In the genomic region with DNA sequence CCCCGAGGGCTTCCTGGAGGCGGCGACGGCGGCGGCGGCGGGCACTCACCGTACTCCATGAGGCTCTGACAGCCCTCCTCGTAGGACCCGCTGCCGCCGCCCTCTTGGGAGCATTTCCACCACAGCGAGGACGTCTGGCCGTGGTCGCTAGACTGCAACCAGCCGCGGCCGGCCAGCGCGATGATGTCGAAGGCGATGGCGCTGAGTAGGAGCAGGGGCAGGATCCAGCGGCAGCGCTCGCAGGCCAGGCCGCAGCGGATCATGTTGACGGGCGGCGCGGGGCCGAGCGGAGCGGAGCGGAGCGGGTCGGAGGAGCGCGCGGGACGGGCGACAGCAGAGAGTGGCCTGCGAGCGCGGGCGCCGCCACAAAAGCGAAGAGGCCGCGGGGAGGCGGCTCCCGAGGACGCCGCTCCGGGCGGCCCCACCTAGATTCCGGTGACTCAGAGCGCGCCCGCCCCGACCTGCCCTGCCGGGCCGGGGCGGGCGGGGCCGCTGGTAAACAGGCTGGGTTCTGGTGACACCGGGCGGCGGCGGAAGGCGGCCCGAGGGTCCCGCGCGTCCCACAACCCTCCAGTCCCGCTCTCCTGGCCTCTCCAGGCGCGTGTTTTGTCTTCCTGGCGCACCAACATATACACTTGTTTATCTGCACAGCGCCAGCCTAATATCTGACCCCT, we compare ENCODE assay signal across 1 cellular context.
TF ChIP-seq lines count a peak whose summit lies in the region.

A gene (minus strand): TSS at position 342 of the 674 bp plus-strand sequence. CDS start 79 bp downstream, at position 263.

TF ChIP-seq in HepG2, 621 proteins besides CTCF, POLR2A, EP300 and RAD21 (continued from another document and continues in another):
- TF ChIP-seq, protein P1, sequence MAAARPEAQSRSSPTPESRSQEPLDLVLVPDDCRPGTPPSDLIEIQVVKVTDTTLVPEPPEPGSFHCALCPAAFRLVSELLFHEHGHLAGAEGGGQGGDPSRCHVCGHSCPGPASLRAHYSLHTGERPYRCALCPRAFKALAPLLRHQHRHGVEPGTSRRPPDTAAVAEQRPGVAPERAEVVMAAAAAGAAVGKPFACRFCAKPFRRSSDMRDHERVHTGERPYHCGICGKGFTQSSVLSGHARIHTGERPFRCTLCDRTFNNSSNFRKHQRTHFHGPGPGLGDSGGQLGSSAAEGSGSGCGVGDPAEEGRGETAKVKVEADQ (CRISPR knock-in tag; IDR thresholded peaks at IDR 0.05; ENCODE audit: borderline replicate concordance), result peak; percentile 100
- no peak for TF ChIP-seq KLF15 (CRISPR knock-in tag; IDR thresholded peaks at IDR 0.05; ENCODE audit: borderline replicate concordance)
- no peak for TF ChIP-seq ZFP36L2 (CRISPR knock-in tag; IDR thresholded peaks at IDR 0.05)
- TF ChIP-seq, protein P2, sequence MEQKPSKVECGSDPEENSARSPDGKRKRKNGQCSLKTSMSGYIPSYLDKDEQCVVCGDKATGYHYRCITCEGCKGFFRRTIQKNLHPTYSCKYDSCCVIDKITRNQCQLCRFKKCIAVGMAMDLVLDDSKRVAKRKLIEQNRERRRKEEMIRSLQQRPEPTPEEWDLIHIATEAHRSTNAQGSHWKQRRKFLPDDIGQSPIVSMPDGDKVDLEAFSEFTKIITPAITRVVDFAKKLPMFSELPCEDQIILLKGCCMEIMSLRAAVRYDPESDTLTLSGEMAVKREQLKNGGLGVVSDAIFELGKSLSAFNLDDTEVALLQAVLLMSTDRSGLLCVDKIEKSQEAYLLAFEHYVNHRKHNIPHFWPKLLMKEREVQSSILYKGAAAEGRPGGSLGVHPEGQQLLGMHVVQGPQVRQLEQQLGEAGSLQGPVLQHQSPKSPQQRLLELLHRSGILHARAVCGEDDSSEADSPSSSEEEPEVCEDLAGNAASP (CRISPR knock-in tag; IDR thresholded peaks at IDR 0.05; ENCODE audit: borderline replicate concordance), result no peak
- TF ChIP-seq GLI4 (CRISPR knock-in tag; IDR thresholded peaks at IDR 0.05; ENCODE audit: borderline replicate concordance), result peak; percentile 87
- TF ChIP-seq TOPORS (CRISPR knock-in tag; IDR thresholded peaks at IDR 0.05), result no peak
- TF ChIP-seq, protein P3, sequence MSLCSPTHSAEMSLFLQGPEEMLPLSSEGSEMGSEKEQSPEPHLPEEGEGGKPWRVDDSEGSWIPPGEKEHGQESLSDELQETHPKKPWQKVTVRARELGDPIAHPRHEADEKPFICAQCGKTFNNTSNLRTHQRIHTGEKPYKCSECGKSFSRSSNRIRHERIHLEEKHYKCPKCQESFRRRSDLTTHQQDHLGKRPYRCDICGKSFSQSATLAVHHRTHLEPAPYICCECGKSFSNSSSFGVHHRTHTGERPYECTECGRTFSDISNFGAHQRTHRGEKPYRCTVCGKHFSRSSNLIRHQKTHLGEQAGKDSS (CRISPR knock-in tag; IDR thresholded peaks at IDR 0.05; ENCODE audit: borderline replicate concordance, low read depth), result peak; percentile 86; the same call in 1 of the 2 replicates
- TF ChIP-seq SIN3B (IDR thresholded peaks at IDR 0.05; ENCODE audit: low read length), result no peak; the same call in 1 of the 2 replicates
- no peak for TF ChIP-seq TOE1 (CRISPR knock-in tag; IDR thresholded peaks at IDR 0.05)
- TF ChIP-seq ZSCAN31 (CRISPR knock-in tag; IDR thresholded peaks at IDR 0.05; ENCODE audit: low read depth), result peak; percentile 97
- peak; percentile 75; the same call in 1 of the 2 replicates for TF ChIP-seq ZNF180 (CRISPR knock-in tag; IDR thresholded peaks at IDR 0.05; ENCODE audit: borderline replicate concordance, low read depth)
- no peak for TF ChIP-seq ZNF234 (CRISPR knock-in tag; conservative IDR thresholded peaks at IDR 0.05)
- TF ChIP-seq KDM3A (CRISPR knock-in tag; IDR thresholded peaks at IDR 0.05; ENCODE audit: low read depth), result peak; percentile 88; the same call in 1 of the 2 replicates
- no peak for TF ChIP-seq RFX3 (CRISPR knock-in tag; IDR thresholded peaks at IDR 0.05)
- no peak for TF ChIP-seq ZNF737 (CRISPR knock-in tag; IDR thresholded peaks at IDR 0.05; ENCODE audit: borderline replicate concordance)
- TF ChIP-seq CEBPB (IDR thresholded peaks at IDR 0.05; ENCODE audit: borderline replicate concordance, low read depth, low read length), result no peak
- TF ChIP-seq SP2 (CRISPR knock-in tag; IDR thresholded peaks at IDR 0.05), result no peak; the same call in 1 of the 2 replicates
- no peak; the same call in 1 of the 2 replicates for TF ChIP-seq PHF20 (CRISPR knock-in tag; IDR thresholded peaks at IDR 0.05)
- TF ChIP-seq TCF7L2 (IDR thresholded peaks at IDR 0.05; ENCODE audit: low read depth, low read length), result no peak
- peak; percentile 83; the same call in 1 of the 2 replicates for TF ChIP-seq ZNF160 (CRISPR knock-in tag; IDR thresholded peaks at IDR 0.05)
- TF ChIP-seq, protein P4, sequence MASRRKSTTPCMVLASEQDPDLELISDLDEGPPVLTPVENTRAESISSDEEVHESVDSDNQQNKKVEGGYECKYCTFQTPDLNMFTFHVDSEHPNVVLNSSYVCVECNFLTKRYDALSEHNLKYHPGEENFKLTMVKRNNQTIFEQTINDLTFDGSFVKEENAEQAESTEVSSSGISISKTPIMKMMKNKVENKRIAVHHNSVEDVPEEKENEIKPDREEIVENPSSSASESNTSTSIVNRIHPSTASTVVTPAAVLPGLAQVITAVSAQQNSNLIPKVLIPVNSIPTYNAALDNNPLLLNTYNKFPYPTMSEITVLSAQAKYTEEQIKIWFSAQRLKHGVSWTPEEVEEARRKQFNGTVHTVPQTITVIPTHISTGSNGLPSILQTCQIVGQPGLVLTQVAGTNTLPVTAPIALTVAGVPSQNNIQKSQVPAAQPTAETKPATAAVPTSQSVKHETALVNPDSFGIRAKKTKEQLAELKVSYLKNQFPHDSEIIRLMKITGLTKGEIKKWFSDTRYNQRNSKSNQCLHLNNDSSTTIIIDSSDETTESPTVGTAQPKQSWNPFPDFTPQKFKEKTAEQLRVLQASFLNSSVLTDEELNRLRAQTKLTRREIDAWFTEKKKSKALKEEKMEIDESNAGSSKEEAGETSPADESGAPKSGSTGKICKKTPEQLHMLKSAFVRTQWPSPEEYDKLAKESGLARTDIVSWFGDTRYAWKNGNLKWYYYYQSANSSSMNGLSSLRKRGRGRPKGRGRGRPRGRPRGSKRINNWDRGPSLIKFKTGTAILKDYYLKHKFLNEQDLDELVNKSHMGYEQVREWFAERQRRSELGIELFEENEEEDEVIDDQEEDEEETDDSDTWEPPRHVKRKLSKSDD (CRISPR knock-in tag; IDR thresholded peaks at IDR 0.05; ENCODE audit: low read depth), result no peak
- TF ChIP-seq ZKSCAN5 (CRISPR knock-in tag; IDR thresholded peaks at IDR 0.05), result no peak
- TF ChIP-seq, protein P5, sequence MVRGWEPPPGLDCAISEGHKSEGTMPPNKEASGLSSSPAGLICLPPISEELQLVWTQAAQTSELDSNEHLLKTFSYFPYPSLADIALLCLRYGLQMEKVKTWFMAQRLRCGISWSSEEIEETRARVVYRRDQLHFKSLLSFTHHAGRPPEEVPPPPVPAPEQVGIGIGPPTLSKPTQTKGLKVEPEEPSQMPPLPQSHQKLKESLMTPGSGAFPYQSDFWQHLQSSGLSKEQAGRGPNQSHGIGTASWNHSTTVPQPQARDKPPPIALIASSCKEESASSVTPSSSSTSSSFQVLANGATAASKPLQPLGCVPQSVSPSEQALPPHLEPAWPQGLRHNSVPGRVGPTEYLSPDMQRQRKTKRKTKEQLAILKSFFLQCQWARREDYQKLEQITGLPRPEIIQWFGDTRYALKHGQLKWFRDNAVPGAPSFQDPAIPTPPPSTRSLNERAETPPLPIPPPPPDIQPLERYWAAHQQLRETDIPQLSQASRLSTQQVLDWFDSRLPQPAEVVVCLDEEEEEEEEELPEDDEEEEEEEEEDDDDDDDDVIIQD (CRISPR knock-in tag; IDR thresholded peaks at IDR 0.05; ENCODE audit: low read depth), result no peak
- TF ChIP-seq ZNF879 (CRISPR knock-in tag; IDR thresholded peaks at IDR 0.05), result peak; percentile 63; the same call in 1 of the 2 replicates
- peak; percentile 92 for TF ChIP-seq AGO2 (optimal IDR thresholded peaks at IDR 0.05; ENCODE audit: low read depth, low read length)
- TF ChIP-seq ZNF674 (CRISPR knock-in tag; IDR thresholded peaks at IDR 0.05; ENCODE audit: low read depth), result peak; percentile 94
- TF ChIP-seq KLF13 (CRISPR knock-in tag; IDR thresholded peaks at IDR 0.05), result no peak
- TF ChIP-seq, protein P6, sequence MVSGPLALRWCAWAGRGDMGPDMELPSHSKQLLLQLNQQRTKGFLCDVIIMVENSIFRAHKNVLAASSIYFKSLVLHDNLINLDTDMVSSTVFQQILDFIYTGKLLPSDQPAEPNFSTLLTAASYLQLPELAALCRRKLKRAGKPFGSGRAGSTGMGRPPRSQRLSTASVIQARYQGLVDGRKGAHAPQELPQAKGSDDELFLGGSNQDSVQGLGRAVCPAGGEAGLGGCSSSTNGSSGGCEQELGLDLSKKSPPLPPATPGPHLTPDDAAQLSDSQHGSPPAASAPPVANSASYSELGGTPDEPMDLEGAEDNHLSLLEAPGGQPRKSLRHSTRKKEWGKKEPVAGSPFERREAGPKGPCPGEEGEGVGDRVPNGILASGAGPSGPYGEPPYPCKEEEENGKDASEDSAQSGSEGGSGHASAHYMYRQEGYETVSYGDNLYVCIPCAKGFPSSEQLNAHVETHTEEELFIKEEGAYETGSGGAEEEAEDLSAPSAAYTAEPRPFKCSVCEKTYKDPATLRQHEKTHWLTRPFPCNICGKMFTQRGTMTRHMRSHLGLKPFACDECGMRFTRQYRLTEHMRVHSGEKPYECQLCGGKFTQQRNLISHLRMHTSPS (CRISPR knock-in tag; IDR thresholded peaks at IDR 0.05; ENCODE audit: low read depth), result peak; percentile 32; the same call in 1 of the 2 replicates
- 0 out of 2 replicates have a peak, but pooled peaks have one; percentile 19 for TF ChIP-seq MIER2 (CRISPR knock-in tag; IDR thresholded peaks at IDR 0.05)
- TF ChIP-seq ZSCAN12 (CRISPR knock-in tag; IDR thresholded peaks at IDR 0.05), result no peak
- no peak; the same call in 1 of the 2 replicates for TF ChIP-seq SP140L (CRISPR knock-in tag; IDR thresholded peaks at IDR 0.05; ENCODE audit: borderline replicate concordance)
- TF ChIP-seq, protein P7, sequence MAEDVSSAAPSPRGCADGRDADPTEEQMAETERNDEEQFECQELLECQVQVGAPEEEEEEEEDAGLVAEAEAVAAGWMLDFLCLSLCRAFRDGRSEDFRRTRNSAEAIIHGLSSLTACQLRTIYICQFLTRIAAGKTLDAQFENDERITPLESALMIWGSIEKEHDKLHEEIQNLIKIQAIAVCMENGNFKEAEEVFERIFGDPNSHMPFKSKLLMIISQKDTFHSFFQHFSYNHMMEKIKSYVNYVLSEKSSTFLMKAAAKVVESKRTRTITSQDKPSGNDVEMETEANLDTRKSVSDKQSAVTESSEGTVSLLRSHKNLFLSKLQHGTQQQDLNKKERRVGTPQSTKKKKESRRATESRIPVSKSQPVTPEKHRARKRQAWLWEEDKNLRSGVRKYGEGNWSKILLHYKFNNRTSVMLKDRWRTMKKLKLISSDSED (CRISPR knock-in tag; IDR thresholded peaks at IDR 0.05), result peak; percentile 77; the same call in 1 of the 2 replicates
- no peak for TF ChIP-seq CREM (IDR thresholded peaks at IDR 0.05)
- no peak for TF ChIP-seq CREM (CRISPR knock-in tag; IDR thresholded peaks at IDR 0.05)
- peak; percentile 91; the same call in 1 of the 2 replicates for TF ChIP-seq ZNF547 (CRISPR knock-in tag; IDR thresholded peaks at IDR 0.05)
- TF ChIP-seq, protein P8, sequence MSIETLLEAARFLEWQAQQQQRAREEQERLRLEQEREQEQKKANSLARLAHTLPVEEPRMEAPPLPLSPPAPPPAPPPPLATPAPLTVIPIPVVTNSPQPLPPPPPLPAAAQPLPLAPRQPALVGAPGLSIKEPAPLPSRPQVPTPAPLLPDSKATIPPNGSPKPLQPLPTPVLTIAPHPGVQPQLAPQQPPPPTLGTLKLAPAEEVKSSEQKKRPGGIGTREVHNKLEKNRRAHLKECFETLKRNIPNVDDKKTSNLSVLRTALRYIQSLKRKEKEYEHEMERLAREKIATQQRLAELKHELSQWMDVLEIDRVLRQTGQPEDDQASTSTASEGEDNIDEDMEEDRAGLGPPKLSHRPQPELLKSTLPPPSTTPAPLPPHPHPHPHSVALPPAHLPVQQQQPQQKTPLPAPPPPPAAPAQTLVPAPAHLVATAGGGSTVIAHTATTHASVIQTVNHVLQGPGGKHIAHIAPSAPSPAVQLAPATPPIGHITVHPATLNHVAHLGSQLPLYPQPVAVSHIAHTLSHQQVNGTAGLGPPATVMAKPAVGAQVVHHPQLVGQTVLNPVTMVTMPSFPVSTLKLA (IDR thresholded peaks at IDR 0.05), result no peak
- 0 out of 2 replicates have a peak, but pooled peaks have one; percentile 13 for TF ChIP-seq YEATS2 (CRISPR knock-in tag; IDR thresholded peaks at IDR 0.05; ENCODE audit: borderline replicate concordance)
- no peak for TF ChIP-seq HDAC6 (IDR thresholded peaks at IDR 0.05; ENCODE audit: low read depth, low read length)
- no peak for TF ChIP-seq ATF1 (CRISPR knock-in tag; IDR thresholded peaks at IDR 0.05)
- peak; percentile 68; the same call in 1 of the 2 replicates for TF ChIP-seq TMF1 (CRISPR knock-in tag; IDR thresholded peaks at IDR 0.05; ENCODE audit: low read depth)
- TF ChIP-seq FLYWCH1 (CRISPR knock-in tag; IDR thresholded peaks at IDR 0.05), result no peak
- TF ChIP-seq, protein P9, sequence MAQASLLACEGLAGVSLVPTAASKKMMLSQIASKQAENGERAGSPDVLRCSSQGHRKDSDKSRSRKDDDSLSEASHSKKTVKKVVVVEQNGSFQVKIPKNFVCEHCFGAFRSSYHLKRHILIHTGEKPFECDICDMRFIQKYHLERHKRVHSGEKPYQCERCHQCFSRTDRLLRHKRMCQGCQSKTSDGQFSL (CRISPR knock-in tag; IDR thresholded peaks at IDR 0.05), result no peak
- TF ChIP-seq, protein P10, sequence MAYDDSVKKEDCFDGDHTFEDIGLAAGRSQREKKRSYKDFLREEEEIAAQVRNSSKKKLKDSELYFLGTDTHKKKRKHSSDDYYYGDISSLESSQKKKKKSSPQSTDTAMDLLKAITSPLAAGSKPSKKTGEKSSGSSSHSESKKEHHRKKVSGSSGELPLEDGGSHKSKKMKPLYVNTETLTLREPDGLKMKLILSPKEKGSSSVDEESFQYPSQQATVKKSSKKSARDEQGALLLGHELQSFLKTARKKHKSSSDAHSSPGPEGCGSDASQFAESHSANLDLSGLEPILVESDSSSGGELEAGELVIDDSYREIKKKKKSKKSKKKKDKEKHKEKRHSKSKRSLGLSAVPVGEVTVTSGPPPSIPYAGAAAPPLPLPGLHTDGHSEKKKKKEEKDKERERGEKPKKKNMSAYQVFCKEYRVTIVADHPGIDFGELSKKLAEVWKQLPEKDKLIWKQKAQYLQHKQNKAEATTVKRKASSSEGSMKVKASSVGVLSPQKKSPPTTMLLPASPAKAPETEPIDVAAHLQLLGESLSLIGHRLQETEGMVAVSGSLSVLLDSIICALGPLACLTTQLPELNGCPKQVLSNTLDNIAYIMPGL (CRISPR knock-in tag; IDR thresholded peaks at IDR 0.05; ENCODE audit: borderline replicate concordance in 1 of 2, low read depth in 1 of 2), result peak; percentile 80 to 96
- peak; percentile 71 for TF ChIP-seq ZNF589 (CRISPR knock-in tag; conservative IDR thresholded peaks at IDR 0.05)
- TF ChIP-seq, protein P11, sequence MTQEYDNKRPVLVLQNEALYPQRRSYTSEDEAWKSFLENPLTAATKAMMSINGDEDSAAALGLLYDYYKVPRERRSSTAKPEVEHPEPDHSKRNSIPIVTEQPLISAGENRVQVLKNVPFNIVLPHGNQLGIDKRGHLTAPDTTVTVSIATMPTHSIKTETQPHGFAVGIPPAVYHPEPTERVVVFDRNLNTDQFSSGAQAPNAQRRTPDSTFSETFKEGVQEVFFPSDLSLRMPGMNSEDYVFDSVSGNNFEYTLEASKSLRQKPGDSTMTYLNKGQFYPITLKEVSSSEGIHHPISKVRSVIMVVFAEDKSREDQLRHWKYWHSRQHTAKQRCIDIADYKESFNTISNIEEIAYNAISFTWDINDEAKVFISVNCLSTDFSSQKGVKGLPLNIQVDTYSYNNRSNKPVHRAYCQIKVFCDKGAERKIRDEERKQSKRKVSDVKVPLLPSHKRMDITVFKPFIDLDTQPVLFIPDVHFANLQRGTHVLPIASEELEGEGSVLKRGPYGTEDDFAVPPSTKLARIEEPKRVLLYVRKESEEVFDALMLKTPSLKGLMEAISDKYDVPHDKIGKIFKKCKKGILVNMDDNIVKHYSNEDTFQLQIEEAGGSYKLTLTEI (CRISPR knock-in tag; conservative IDR thresholded peaks at IDR 0.05), result no peak
